ENCODE assay signal across 18 cellular contexts in the genomic region with DNA sequence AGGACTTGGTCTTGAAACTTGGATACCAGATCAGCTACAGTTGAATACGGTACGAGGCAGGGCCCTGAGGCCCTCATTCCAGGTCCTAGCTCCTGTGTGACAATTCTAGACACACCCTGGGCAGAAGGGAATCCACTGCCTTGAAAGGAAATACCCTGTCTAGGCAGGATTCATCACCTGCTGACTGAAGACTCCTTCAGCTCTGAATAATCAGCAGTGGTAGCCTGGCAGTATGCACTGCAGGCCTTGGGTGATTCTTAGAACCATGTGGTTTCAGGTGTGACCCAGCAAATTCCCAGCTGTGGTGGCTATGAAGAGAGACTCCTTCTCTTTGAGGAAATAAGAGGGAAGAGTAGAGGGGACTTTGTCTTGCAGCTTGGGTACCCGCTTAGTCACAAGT. TPM values are rescaled to one million over a fixed set of nuclear protein-coding genes. Genes with fewer than 3 reads are reported as not detected.
DNase-seq lines count a peak whose midpoint lies in the region; ATAC-seq, FAIRE-seq and TF ChIP-seq lines count a peak whose summit lies in the region.
"Had no signal": no experiment of that assay in that cellular context is flagged by ENCODE, and none has a peak within 500 bp of the region (broad histone marks: within the 10 kb centered on the region; RNA-seq: fewer than 3 reads in every experiment).

No MANE protein-coding gene starts in this region.

- H3K9me3 Mint-ChIP-seq in GM23338, result peaks cover 13% of the 10 kb centered on the region; the same call in 2 of the 3 replicates

- no peak overlapping the region for H3K4me2 ChIP-seq in GM23338
- no peak overlapping the region for H3K4me2 ChIP-seq in osteoblast (ENCODE audit: insufficient read depth, low read length)
- H3K4me2 ChIP-seq: A549 had no signal

- intact Hi-C loops in testis (cut with DNase I; ENCODE audit: low total_unique reads), result no loop called here

- H3K27ac ChIP-seq in GM23338 (ENCODE audit: low read depth) (no peak overlapping the region), foreskin keratinocyte (no peak overlapping the region), testis (no peak overlapping the region), osteoblast (ENCODE audit: low read depth, low read length) (no peak overlapping the region)
- H3K27ac ChIP-seq: A549, C4-2B, GM23248, HL-60 had no signal

- H3K4me3 ChIP-seq in GM23338, result no peak overlapping the region
- H3K4me3 ChIP-seq in bronchial epithelial cell (ENCODE audit: low read depth, low read length), result no peak overlapping the region
- no peak overlapping the region for H3K4me3 ChIP-seq in testis
- H3K4me3 ChIP-seq in osteoblast (ENCODE audit: insufficient read depth, low read length), result no peak overlapping the region
- H3K4me3 ChIP-seq: A549, GM23248 had no signal

- TF ChIP-seq POLR2A in testis (IDR thresholded peaks at IDR 0.05), result no peak

- H3K9me2 ChIP-seq in GM23338 (ENCODE audit: insufficient read depth), result no peaks in the 10 kb centered on the region

- no peak for TF ChIP-seq CTCF in GM23338 (conservative IDR thresholded peaks at IDR 0.05; ENCODE audit: low read depth in 2 of 2)
- no peak for TF ChIP-seq CTCF in bronchial epithelial cell (IDR thresholded peaks at IDR 0.05; ENCODE audit: insufficient read depth, low read length, severe bottlenecking)
- TF ChIP-seq CTCF in foreskin keratinocyte (conservative IDR thresholded peaks at IDR 0.05), result no peak
- no peak for TF ChIP-seq CTCF in testis (IDR thresholded peaks at IDR 0.05)
- no peak for TF ChIP-seq CTCF in osteoblast (IDR thresholded peaks at IDR 0.05; ENCODE audit: extremely low read depth, low read depth, low read length)

- no peak overlapping the region for H3K4me3 Mint-ChIP-seq in GM23338
- H3K4me3 Mint-ChIP-seq: CD4-positive, alpha-beta memory T cell; H9 had no signal

- no peaks in the 10 kb centered on the region for H3K79me2 ChIP-seq in GM23338 (replicated peaks; ENCODE audit: insufficient read depth)
- no peaks in the 10 kb centered on the region for H3K79me2 ChIP-seq in osteoblast (ENCODE audit: insufficient read depth, low read length)

- H3K36me3 ChIP-seq in GM23338 (ENCODE audit: insufficient read depth) (no peaks in the 10 kb centered on the region), bronchial epithelial cell (ENCODE audit: control insufficient read depth, insufficient read depth, low read length) (no peaks in the 10 kb centered on the region), testis (ENCODE audit: low read depth, missing control alignments) (no peaks in the 10 kb centered on the region), osteoblast (ENCODE audit: insufficient read depth, low read length) (no peaks in the 10 kb centered on the region)
- H3K36me3 ChIP-seq: BE2C had no signal

- peak overlapping the region; percentile 73; the same call in 1 of the 2 replicates for H2AFZ ChIP-seq in GM23338
- H2AFZ ChIP-seq in osteoblast (ENCODE audit: low read length), result no peak overlapping the region
- H2AFZ ChIP-seq: GM23248 had no signal

- ATAC-seq in GM23338, result no peak
- ATAC-seq in foreskin keratinocyte, result peak; percentile 84
- ATAC-seq: A549 had no signal

- no peaks in the 10 kb centered on the region for H4K20me1 ChIP-seq in GM23338 (replicated peaks; ENCODE audit: insufficient read depth)
- H4K20me1 ChIP-seq in osteoblast (ENCODE audit: insufficient read depth, low read length), result no peaks in the 10 kb centered on the region

- no peak for FAIRE-seq in bronchial epithelial cell (lab: Jason Lieb, UNC)
- FAIRE-seq: A549, D721Med had no signal

- H3K27me3 Mint-ChIP-seq in GM23338 (ENCODE audit: insufficient read depth, low read depth, poor library complexity), result no peaks in the 10 kb centered on the region

- H3K27me3 ChIP-seq in GM23338 (ENCODE audit: insufficient read depth) (no peaks in the 10 kb centered on the region), bronchial epithelial cell (ENCODE audit: control insufficient read depth, insufficient read depth, low read length) (no peaks in the 10 kb centered on the region), foreskin keratinocyte (no peaks in the 10 kb centered on the region), testis (no peaks in the 10 kb centered on the region), osteoblast (ENCODE audit: insufficient read depth, low read length) (no peaks in the 10 kb centered on the region)
- H3K27me3 ChIP-seq: BE2C had no signal

- H3K27ac Mint-ChIP-seq in GM23338, result no peak overlapping the region
- H3K27ac Mint-ChIP-seq: CD4-positive, alpha-beta memory T cell; H9 had no signal

- peaks cover 3% of the 10 kb centered on the region; the same call in 1 of the 3 replicates for H3K36me3 Mint-ChIP-seq in GM23338 (ENCODE audit: low read depth)
- H3K36me3 Mint-ChIP-seq: CD4-positive, alpha-beta memory T cell had no signal

- H3K4me1 ChIP-seq in GM23338 (ENCODE audit: insufficient read depth), result no peaks in the 10 kb centered on the region
- no peaks in the 10 kb centered on the region for H3K4me1 ChIP-seq in foreskin keratinocyte
- no peaks in the 10 kb centered on the region for H3K4me1 ChIP-seq in testis
- no peaks in the 10 kb centered on the region for H3K4me1 ChIP-seq in osteoblast (ENCODE audit: insufficient read depth, low read length)
- H3K4me1 ChIP-seq: A549, BE2C had no signal

- peaks cover 4% of the 10 kb centered on the region for H3K4me1 Mint-ChIP-seq in GM23338
- H3K4me1 Mint-ChIP-seq: CD4-positive, alpha-beta memory T cell had no signal

- H3F3A ChIP-seq in GM23338 (replicated peaks; ENCODE audit: low read depth), result no peaks in the 10 kb centered on the region

- DNase-seq in GM23338 (ENCODE audit: low spot score) (no peak), bronchial epithelial cell (ENCODE audit: low read depth) (peak; percentile 51), foreskin keratinocyte (peak in 1 of 2 donors; percentile 62), COR-L47 (lab: John Stamatoyannopoulos, UW) (no peak), testis (no peak), midbrain (lab: John Stamatoyannopoulos, UW) (no peak), osteoblast (ENCODE audit: insufficient read length, low spot score, missing footprints) (no peak)
- DNase-seq: BE2C; CD4-positive, alpha-beta memory T cell; DMS153; DMS79 treated with DMSO at 0.1 percent for 48 hours; GF-D8; GM23248; H9 had no signal

- no peaks in the 10 kb centered on the region for H3K9me3 ChIP-seq in testis
- no peaks in the 10 kb centered on the region for H3K9me3 ChIP-seq in osteoblast (ENCODE audit: low read depth, low read length)
- H3K9me3 ChIP-seq: BE2C had no signal

- 97% methylated on average over 3 of the region's 3 CpGs for WGBS in testis, 2 donors

TF ChIP-seq in GM23338, 12 proteins besides CTCF, POLR2A, EP300 and RAD21 (continues in another document):
- TF ChIP-seq, protein P1, sequence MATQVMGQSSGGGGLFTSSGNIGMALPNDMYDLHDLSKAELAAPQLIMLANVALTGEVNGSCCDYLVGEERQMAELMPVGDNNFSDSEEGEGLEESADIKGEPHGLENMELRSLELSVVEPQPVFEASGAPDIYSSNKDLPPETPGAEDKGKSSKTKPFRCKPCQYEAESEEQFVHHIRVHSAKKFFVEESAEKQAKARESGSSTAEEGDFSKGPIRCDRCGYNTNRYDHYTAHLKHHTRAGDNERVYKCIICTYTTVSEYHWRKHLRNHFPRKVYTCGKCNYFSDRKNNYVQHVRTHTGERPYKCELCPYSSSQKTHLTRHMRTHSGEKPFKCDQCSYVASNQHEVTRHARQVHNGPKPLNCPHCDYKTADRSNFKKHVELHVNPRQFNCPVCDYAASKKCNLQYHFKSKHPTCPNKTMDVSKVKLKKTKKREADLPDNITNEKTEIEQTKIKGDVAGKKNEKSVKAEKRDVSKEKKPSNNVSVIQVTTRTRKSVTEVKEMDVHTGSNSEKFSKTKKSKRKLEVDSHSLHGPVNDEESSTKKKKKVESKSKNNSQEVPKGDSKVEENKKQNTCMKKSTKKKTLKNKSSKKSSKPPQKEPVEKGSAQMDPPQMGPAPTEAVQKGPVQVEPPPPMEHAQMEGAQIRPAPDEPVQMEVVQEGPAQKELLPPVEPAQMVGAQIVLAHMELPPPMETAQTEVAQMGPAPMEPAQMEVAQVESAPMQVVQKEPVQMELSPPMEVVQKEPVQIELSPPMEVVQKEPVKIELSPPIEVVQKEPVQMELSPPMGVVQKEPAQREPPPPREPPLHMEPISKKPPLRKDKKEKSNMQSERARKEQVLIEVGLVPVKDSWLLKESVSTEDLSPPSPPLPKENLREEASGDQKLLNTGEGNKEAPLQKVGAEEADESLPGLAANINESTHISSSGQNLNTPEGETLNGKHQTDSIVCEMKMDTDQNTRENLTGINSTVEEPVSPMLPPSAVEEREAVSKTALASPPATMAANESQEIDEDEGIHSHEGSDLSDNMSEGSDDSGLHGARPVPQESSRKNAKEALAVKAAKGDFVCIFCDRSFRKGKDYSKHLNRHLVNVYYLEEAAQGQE (IDR thresholded peaks at IDR 0.05; ENCODE audit: unreplicated experiment), result no peak
- no peak for TF ChIP-seq EZH2phosphoT487 (IDR thresholded peaks at IDR 0.05; ENCODE audit: unreplicated experiment)
- TF ChIP-seq, protein P2, sequence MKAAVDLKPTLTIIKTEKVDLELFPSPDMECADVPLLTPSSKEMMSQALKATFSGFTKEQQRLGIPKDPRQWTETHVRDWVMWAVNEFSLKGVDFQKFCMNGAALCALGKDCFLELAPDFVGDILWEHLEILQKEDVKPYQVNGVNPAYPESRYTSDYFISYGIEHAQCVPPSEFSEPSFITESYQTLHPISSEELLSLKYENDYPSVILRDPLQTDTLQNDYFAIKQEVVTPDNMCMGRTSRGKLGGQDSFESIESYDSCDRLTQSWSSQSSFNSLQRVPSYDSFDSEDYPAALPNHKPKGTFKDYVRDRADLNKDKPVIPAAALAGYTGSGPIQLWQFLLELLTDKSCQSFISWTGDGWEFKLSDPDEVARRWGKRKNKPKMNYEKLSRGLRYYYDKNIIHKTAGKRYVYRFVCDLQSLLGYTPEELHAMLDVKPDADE (IDR thresholded peaks at IDR 0.05), result no peak
- no peak for TF ChIP-seq JUNB (IDR thresholded peaks at IDR 0.05; ENCODE audit: unreplicated experiment)
- no peak for TF ChIP-seq ZNF331 (CRISPR knock-in tag; IDR thresholded peaks at IDR 0.05; ENCODE audit: low read depth)
- TF ChIP-seq STAT1 (IDR thresholded peaks at IDR 0.05; ENCODE audit: unreplicated experiment), result no peak
- no peak for TF ChIP-seq EZH2 (IDR thresholded peaks at IDR 0.05; ENCODE audit: low read depth, unreplicated experiment)

RNA-seq across cellular contexts. Expression of a gene that starts 17.2 kb away (rescaled TPM):
- 7.5 and 18.1 TPM in 2 replicates for total RNA-seq in GM23338 (2014; rRNA removed; shearing (Covaris generic))
- polyA plus RNA-seq in GM23338 (2016; fragmentation: Nextera tagmentation; extraction: Ambion mirVana) (7.4 and 10.1 TPM in 2 replicates), foreskin keratinocyte (2.7 and 3.0 TPM in 2 replicates), testis (ENCODE audit: insufficient read depth, low read depth, low replicate concordance) (2.6 TPM)
- total RNA-seq in bronchial epithelial cell (3.9 and 5.9 TPM in 2 replicates), foreskin keratinocyte (5.3 and 6.3 TPM in 2 replicates), testis (1 to 10 TPM; 3.5 to 5.4 TPM), osteoblast (10.0 and 12.3 TPM in 2 replicates)
- total RNA-seq: CD4-positive, alpha-beta memory T cell had no signal
- polyA plus RNA-seq: CD4-positive, alpha-beta memory T cell had no signal
